ENCODE assay signal across 18 cellular contexts in the genomic region with DNA sequence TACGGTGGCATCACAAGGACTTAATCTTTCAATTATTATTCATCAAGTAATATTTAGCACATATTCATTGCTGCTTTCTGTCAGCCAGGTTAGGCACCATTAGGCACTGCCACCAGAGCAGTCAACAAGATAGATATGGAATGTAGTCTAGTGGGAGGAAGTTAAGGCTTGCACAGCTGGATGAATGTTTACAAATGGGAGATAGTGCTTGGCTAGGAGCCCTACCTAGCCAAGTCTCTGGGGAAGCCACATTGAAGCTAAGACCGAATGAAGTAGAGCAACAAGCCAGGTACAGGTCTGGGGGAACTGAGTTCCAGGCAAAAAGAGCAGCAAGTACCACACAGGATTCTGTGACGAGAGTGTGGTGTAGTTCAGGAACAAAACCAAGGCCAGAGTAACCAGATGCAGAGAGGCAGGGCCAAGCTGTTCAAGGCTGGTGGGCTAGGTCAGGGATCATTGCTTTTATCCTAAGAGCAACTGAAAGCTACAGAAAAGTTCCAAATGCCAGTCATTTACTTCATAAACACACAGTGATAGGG. TPM values are rescaled to one million over a fixed set of nuclear protein-coding genes. Genes with fewer than 3 reads are reported as not detected.
DNase-seq lines count a peak whose midpoint lies in the region; ATAC-seq and TF ChIP-seq lines count a peak whose summit lies in the region.
"Had no signal": no experiment of that assay in that cellular context is flagged by ENCODE, and none has a peak within 500 bp of the region (broad histone marks: within the 10 kb centered on the region; RNA-seq: fewer than 3 reads in every experiment).

No MANE protein-coding gene starts in this region.

- H3K27me3 Mint-ChIP-seq in type B pancreatic cell = no peaks in the 10 kb centered on the region
- H3K27me3 Mint-ChIP-seq: activated CD4-positive, alpha-beta T cell treated with anti-CD3 and anti-CD28 coated beads, Interleukin-2, amount 10 ng/mL, durations not matched to agents 7 days and 5 days had no signal

- peaks cover 0 to 49% (median 18%) of the 10 kb centered on the region in 12 donors for H3K4me1 ChIP-seq in heart left ventricle
- peaks cover 63% of the 10 kb centered on the region for H3K4me1 ChIP-seq in left ventricle myocardium inferior
- H3K4me1 ChIP-seq: prostate gland, SJCRH30 had no signal

- peaks cover 29% of the 10 kb centered on the region for H3K4me1 Mint-ChIP-seq in type B pancreatic cell (ENCODE audit: unreplicated experiment)

- H3K9me3 Mint-ChIP-seq in type B pancreatic cell = no peaks in the 10 kb centered on the region
- H3K9me3 Mint-ChIP-seq: activated CD4-positive, alpha-beta T cell treated with anti-CD3 and anti-CD28 coated beads, Interleukin-2, amount 10 ng/mL, durations not matched to agents 7 days and 5 days had no signal

- no peak overlapping the region for H3K4me3 ChIP-seq in heart left ventricle
- H3K4me3 ChIP-seq in left ventricle myocardium inferior = no peak overlapping the region
- H3K4me3 ChIP-seq: prostate gland, SJCRH30 had no signal

- H3K27me3 ChIP-seq in heart left ventricle (no peaks in the 10 kb centered on the region), left ventricle myocardium inferior (ENCODE audit: low read depth) (no peaks in the 10 kb centered on the region)
- H3K27me3 ChIP-seq: SJCRH30 had no signal

- intact Hi-C loops in heart left ventricle (cut with DNase I) (loop anchor here in 1 of 10 donors (5.0 kb wide), 1 partner anchor 342 kb away; no protein-coding TSS in a partner anchor), left ventricle myocardium inferior (cut with micrococcal nuclease) (no loop called here)

- peak; percentile 59 to 77 (median 60) for ATAC-seq in heart left ventricle
- ATAC-seq in left lobe of liver = peak; percentile 52
- ATAC-seq in HG03469 (IDR thresholded peaks at IDR 0.05; ENCODE audit: unreplicated experiment) = no peak
- no peak for ATAC-seq in HG02588 (IDR thresholded peaks at IDR 0.05; ENCODE audit: unreplicated experiment)

- H3K27ac ChIP-seq in heart left ventricle = no peak overlapping the region
- no peak overlapping the region for H3K27ac ChIP-seq in left ventricle myocardium inferior (replicated peaks)
- H3K27ac ChIP-seq: epithelial cell of prostate, prostate gland, SJCRH30 had no signal

- H3K9me3 ChIP-seq in heart left ventricle (no peaks in the 10 kb centered on the region), left ventricle myocardium inferior (replicated peaks) (no peaks in the 10 kb centered on the region)
- H3K9me3 ChIP-seq: prostate gland, SJCRH30 had no signal

- H3K36me3 ChIP-seq in heart left ventricle = peaks cover 0 to 6% (median 0%) of the 10 kb centered on the region in 9 donors
- no peaks in the 10 kb centered on the region for H3K36me3 ChIP-seq in left ventricle myocardium inferior
- H3K36me3 ChIP-seq: prostate gland, SJCRH30 had no signal

- TF ChIP-seq CTCF in heart left ventricle (IDR thresholded peaks at IDR 0.05) (no peak), left ventricle myocardium inferior (IDR thresholded peaks at IDR 0.05; ENCODE audit: borderline replicate concordance) (no peak), type B pancreatic cell (conservative IDR thresholded peaks at IDR 0.05) (no peak)

- peak overlapping the region; percentile 0 for H3K4me3 Mint-ChIP-seq in type B pancreatic cell
- H3K4me3 Mint-ChIP-seq: activated CD4-positive, alpha-beta T cell treated with anti-CD3 and anti-CD28 coated beads, Interleukin-2, amount 10 ng/mL, durations not matched to agents 7 days and 5 days had no signal

- WGBS in heart left ventricle, 4 donors = 36 to 53% (median 50%) methylated on average over 3 of the region's 3 CpGs

- H3K27ac Mint-ChIP-seq in type B pancreatic cell = peak overlapping the region; percentile 30
- H3K27ac Mint-ChIP-seq: activated CD4-positive, alpha-beta T cell treated with anti-CD3 and anti-CD28 coated beads, Interleukin-2, amount 10 ng/mL, durations not matched to agents 7 days and 5 days had no signal

- DNase-seq in heart left ventricle = no peak
- DNase-seq in left ventricle myocardium inferior = no peak
- peak; percentile 67 for DNase-seq in amniotic epithelial cell (ENCODE audit: low read depth)
- DNase-seq in left lobe of liver (ENCODE audit: low spot score) = no peak
- no peak for DNase-seq in type B pancreatic cell (ENCODE audit: extremely low spot score, unreplicated experiment)
- no peak for DNase-seq in activated CD4-positive, alpha-beta T cell treated with anti-CD3 and anti-CD28 coated beads, Interleukin-2, amount 50 U/mL, for 1 hour
- DNase-seq: activated CD4-positive, alpha-beta T cell treated with anti-CD3 and anti-CD28 coated beads, Interleukin-2, amount 10 ng/mL, durations not matched to agents 7 days and 5 days; DMS79; head of caudate nucleus; islet precursor cell; MV-4-11; SJCRH30; stimulated activated CD4-positive, alpha-beta T cell treated with anti-CD3 and anti-CD28 coated beads, Interleukin-12 subunit alpha, Interleukin-12 subunit beta, amount 100 ng/mL, for 4 hours had no signal

- H3K36me3 Mint-ChIP-seq in type B pancreatic cell = peaks cover 23% of the 10 kb centered on the region

- no peak for TF ChIP-seq POLR2A in heart left ventricle (IDR thresholded peaks at IDR 0.05)

RNA-seq across cellular contexts. Expression of gene SCAANT1, which starts 33.4 kb away (rescaled TPM):
- total RNA-seq in heart left ventricle (not detected), left ventricle myocardium inferior (not detected), left lobe of liver (not detected), type B pancreatic cell (ENCODE audit: low replicate concordance) (not detected in 2 replicates)
- polyA plus RNA-seq in heart left ventricle = not detected
- total RNA-seq: activated CD4-positive, alpha-beta T cell treated with anti-CD3 and anti-CD28 coated beads, Interleukin-2, amount 10 ng/mL, durations not matched to agents 7 days and 5 days; prostate gland; SJCRH30 had no signal
- polyA plus RNA-seq: adipose tissue had no signal

Comparison
In these comparisons a context has a peak if more than half of its experiments do, and no peak if none do; other contexts are left out.
1. ATAC-seq: peak in heart left ventricle (4 of 4) and left lobe of liver (single experiment); none in HG03469 (single experiment) and HG02588 (single experiment).